1 cellular context compared by ENCODE assay signal in genomic region chr9:91422832-91423711, GRCh38.
TF ChIP-seq lines count a peak whose summit lies in the region.

No MANE protein-coding gene starts in this region.

TF ChIP-seq in HEK293, 187 proteins besides CTCF, POLR2A, EP300 and RAD21 (continued from another document):
- TF ChIP-seq ZBTB10 (tag by site-specific recombination; IDR thresholded peaks at IDR 0.05) (no peak; the same call in 1 of the 2 replicates), ZFP41 (tag by site-specific recombination; IDR thresholded peaks at IDR 0.05; ENCODE audit: borderline replicate concordance) (no peak), ZNF202 (tag by site-specific recombination; IDR thresholded peaks at IDR 0.05; ENCODE audit: borderline replicate concordance) (no peak), ZBTB49 (tag by site-specific recombination; IDR thresholded peaks at IDR 0.05; ENCODE audit: low read depth) (no peak), YY2 (tag by site-specific recombination; IDR thresholded peaks at IDR 0.05) (no peak), KLF10 (tag by site-specific recombination; IDR thresholded peaks at IDR 0.05) (no peak), ZEB2 (tag by site-specific recombination; IDR thresholded peaks at IDR 0.05) (no peak), ZNF398 (tag by site-specific recombination; IDR thresholded peaks at IDR 0.05) (peak; percentile 58; the same call in 1 of the 2 replicates), KLF7 (tag by site-specific recombination; IDR thresholded peaks at IDR 0.05; ENCODE audit: borderline replicate concordance) (no peak), BCL11B (tag by site-specific recombination; IDR thresholded peaks at IDR 0.05; ENCODE audit: low read depth) (no peak), GLIS2 (tag by site-specific recombination; IDR thresholded peaks at IDR 0.05) (no peak), ZNF280C (tag by site-specific recombination; IDR thresholded peaks at IDR 0.05) (no peak), ZNF350 (tag by site-specific recombination; IDR thresholded peaks at IDR 0.05) (no peak), YY1 (tag by site-specific recombination; IDR thresholded peaks at IDR 0.05) (no peak), ZNF112 (tag by site-specific recombination; IDR thresholded peaks at IDR 0.05) (no peak), ZNF138 (tag by site-specific recombination; IDR thresholded peaks at IDR 0.05; ENCODE audit: borderline replicate concordance) (no peak), ZNF148 (tag by site-specific recombination; IDR thresholded peaks at IDR 0.05; ENCODE audit: borderline replicate concordance) (no peak), ZSCAN18 (tag by site-specific recombination; IDR thresholded peaks at IDR 0.05) (no peak), ZNF610 (tag by site-specific recombination; IDR thresholded peaks at IDR 0.05; ENCODE audit: borderline replicate concordance) (no peak), ZNF785 (tag by site-specific recombination; IDR thresholded peaks at IDR 0.05) (no peak), ZBTB20 (tag by site-specific recombination; IDR thresholded peaks at IDR 0.05) (no peak), SETDB1 (IDR thresholded peaks at IDR 0.05; ENCODE audit: insufficient read length, low read length) (no peak), ZNF677 (tag by site-specific recombination; IDR thresholded peaks at IDR 0.05) (no peak), ZNF292 (tag by site-specific recombination; IDR thresholded peaks at IDR 0.05; ENCODE audit: borderline replicate concordance, low read depth) (no peak), ZNF132 (tag by site-specific recombination; IDR thresholded peaks at IDR 0.05; ENCODE audit: borderline replicate concordance) (no peak), ZNF311 (tag by site-specific recombination; IDR thresholded peaks at IDR 0.05; ENCODE audit: borderline replicate concordance) (no peak), OSR2 (tag by site-specific recombination; IDR thresholded peaks at IDR 0.05) (no peak), ZNF76 (tag by site-specific recombination; IDR thresholded peaks at IDR 0.05; ENCODE audit: borderline replicate concordance, low read depth) (no peak), ZNF707 (tag by site-specific recombination; IDR thresholded peaks at IDR 0.05) (no peak), SP3 (tag by site-specific recombination; IDR thresholded peaks at IDR 0.05) (no peak), HIC1 (tag by site-specific recombination; IDR thresholded peaks at IDR 0.05) (no peak), ZNF664 (tag by site-specific recombination; IDR thresholded peaks at IDR 0.05) (no peak), ZNF214 (tag by site-specific recombination; IDR thresholded peaks at IDR 0.05; ENCODE audit: borderline replicate concordance) (no peak), ZNF629 (tag by site-specific recombination; IDR thresholded peaks at IDR 0.05) (peak; percentile 70; the same call in 1 of the 2 replicates), ZNF510 (tag by site-specific recombination; IDR thresholded peaks at IDR 0.05; ENCODE audit: insufficient replicate concordance) (no peak), HOXA7 (CRISPR knock-in tag; IDR thresholded peaks at IDR 0.05; ENCODE audit: borderline replicate concordance) (no peak), ZNF501 (tag by site-specific recombination; IDR thresholded peaks at IDR 0.05) (no peak), GLI2 (tag by site-specific recombination; IDR thresholded peaks at IDR 0.05; ENCODE audit: borderline replicate concordance, low read depth) (no peak), MZF1 (tag by site-specific recombination; IDR thresholded peaks at IDR 0.05; ENCODE audit: borderline replicate concordance) (peak; percentile 33; the same call in 1 of the 2 replicates), ZNF580 (tag by site-specific recombination; IDR thresholded peaks at IDR 0.05) (no peak)
